Comparison of ENCODE assay signal across 21 cellular contexts in genomic region chr7:136166521-136166920, GRCh38.
DNase-seq lines count a peak whose midpoint lies in the region; ATAC-seq, FAIRE-seq and TF ChIP-seq lines count a peak whose summit lies in the region.
"Had no signal": no experiment of that assay in that cellular context is flagged by ENCODE, and none has a peak within 500 bp of the region (broad histone marks: within the 10 kb centered on the region; RNA-seq: fewer than 3 reads in every experiment).

No MANE protein-coding gene starts in this region.

- FAIRE-seq in K562 (lab: Jason Lieb, UNC), result no peak
- FAIRE-seq: A204.1, GM12878, GM12892, GM18507 had no signal

- no TSS peak for BruUV-seq in K562 (replicated peaks; lab: Mats Ljungman, UMichigan)

- POLR2A ChIA-PET in K562 (lab: Yijun Ruan, JAX), result interaction anchor here (0.7 to 2.8 kb wide), 4 partner anchors 10 to 23 kb away, joined by 3 to 22 read pairs (median 4); no protein-coding TSS in a partner anchor

- H4K20me1 ChIP-seq in K562 (replicated peaks; ENCODE audit: control insufficient read depth, insufficient read depth, low read length), result no peaks in the 10 kb centered on the region
- H4K20me1 ChIP-seq: BLaER1 had no signal

- DNase-seq in M059J (ENCODE audit: low read depth), result peak; percentile 13
- DNase-seq in K562 (ENCODE audit: extremely low read depth in 1 of 4, low spot score in 3 of 4), result no peak
- peak; percentile 61 to 62 for DNase-seq in thyroid gland
- no peak for DNase-seq in right cardiac atrium
- no peak for DNase-seq in cerebellum (ENCODE audit: low spot score)
- DNase-seq in DMS 273 (lab: John Stamatoyannopoulos, UW; ENCODE audit: unreplicated experiment), result no peak
- DNase-seq: 8988T; ACHN; BE2C; C1 segment of cervical spinal cord; CD4-positive, alpha-beta memory T cell; CD4-positive, CD25-positive, alpha-beta regulatory T cell; CD8-positive, alpha-beta memory T cell; COR-L47; DMS79 treated with DMSO at 0.1 percent for 48 hours; GDM1 had no signal

- H3K36me3 ChIP-seq in K562 (ENCODE audit: control insufficient read depth, insufficient read depth, low read length), result no peaks in the 10 kb centered on the region
- no peaks in the 10 kb centered on the region for H3K36me3 ChIP-seq in thyroid gland
- H3K36me3 ChIP-seq: BE2C, BLaER1 had no signal

- intact Hi-C loops in K562 (cut with micrococcal nuclease) (no loop called here), thyroid gland (cut with DNase I) (no loop called here), right cardiac atrium (cut with DNase I) (no loop called here)

- H3K4me1 ChIP-seq in K562 (replicated peaks in 1 of 2; ENCODE audit: control insufficient read depth in 2 of 2, insufficient read depth in 2 of 2, low read length in 2 of 2) (no peaks in the 10 kb centered on the region), thyroid gland (peaks cover 0 to 7% of the 10 kb centered on the region in 2 donors), right cardiac atrium (ENCODE audit: control insufficient read depth, insufficient read depth, low read length) (no peaks in the 10 kb centered on the region)
- H3K4me1 ChIP-seq: BE2C, BLaER1 had no signal

- ATAC-seq in K562, result peak; percentile 14; the same call in 1 of the 3 replicates
- ATAC-seq in right cardiac atrium, result no peak
- ATAC-seq: GM12878 had no signal

- CTCF ChIA-PET in K562 (lab: Yijun Ruan, JAX; ENCODE audit: low intra/inter-chr PET ratio), result no interaction called here

- H3K9me3 ChIP-seq in K562 (replicated peaks; ENCODE audit: control insufficient read depth, insufficient read depth, low read depth, low read length), result no peaks in the 10 kb centered on the region
- no peaks in the 10 kb centered on the region for H3K9me3 ChIP-seq in thyroid gland
- no peaks in the 10 kb centered on the region for H3K9me3 ChIP-seq in right cardiac atrium (ENCODE audit: control insufficient read depth, low read length)
- H3K9me3 ChIP-seq: BE2C, BLaER1 had no signal

- no peaks in the 10 kb centered on the region for H3K9me1 ChIP-seq in K562 (ENCODE audit: control insufficient read depth, insufficient read depth, low read length)

- no peak overlapping the region for H3K4me2 ChIP-seq in K562 (ENCODE audit: insufficient read depth, low read length)
- H3K4me2 ChIP-seq: BLaER1 had no signal

- no peak overlapping the region for H3K9ac ChIP-seq in K562 (ENCODE audit: insufficient read depth in 1 of 2, low read depth in 2 of 2, low read length in 2 of 2)
- H3K9ac ChIP-seq: BLaER1 had no signal

- no peak overlapping the region for H2AFZ ChIP-seq in K562 (ENCODE audit: low read depth, low read length)

- no peaks in the 10 kb centered on the region for H3K79me2 ChIP-seq in K562 (ENCODE audit: control insufficient read depth, insufficient read depth, low read length)

- TF ChIP-seq CTCF in K562 (IDR thresholded peaks at IDR 0.05 in 2 of 3, conservative IDR thresholded peaks at IDR 0.05 in 1 of 3; ENCODE audit: insufficient read depth in 2 of 3, low read depth in 1 of 3, low read length in 3 of 3) (no peak), thyroid gland (IDR thresholded peaks at IDR 0.05) (no peak)

- H3K27ac ChIP-seq in K562 (ENCODE audit: extremely low read depth, low read depth, low read length) (no peak overlapping the region), thyroid gland (no peak overlapping the region), right cardiac atrium (ENCODE audit: low read length) (no peak overlapping the region)
- H3K27ac ChIP-seq: BLaER1 had no signal

- H3K27me3 ChIP-seq in K562 (ENCODE audit: control insufficient read depth in 2 of 2, insufficient read depth in 2 of 2, low read length in 2 of 2), result no peaks in the 10 kb centered on the region
- H3K27me3 ChIP-seq in thyroid gland, result no peaks in the 10 kb centered on the region
- H3K27me3 ChIP-seq in right cardiac atrium (ENCODE audit: control insufficient read depth, insufficient read depth), result no peaks in the 10 kb centered on the region
- H3K27me3 ChIP-seq: BE2C, BLaER1 had no signal

- TF ChIP-seq POLR2A in K562 (conservative IDR thresholded peaks at IDR 0.05), result no peak
- no peak for TF ChIP-seq POLR2A in thyroid gland (IDR thresholded peaks at IDR 0.05)

- no peak overlapping the region for H3K4me3 ChIP-seq in K562
- no peak overlapping the region for H3K4me3 ChIP-seq in thyroid gland (replicated peaks in 1 of 3)
- H3K4me3 ChIP-seq in right cardiac atrium (ENCODE audit: low read length), result no peak overlapping the region
- H3K4me3 ChIP-seq: BLaER1, GM12878 had no signal

- TF ChIP-seq EP300 in K562 (IDR thresholded peaks at IDR 0.05; ENCODE audit: low read length), result no peak

- no peak for TF ChIP-seq RAD21 in K562 (CRISPR knock-in tag; conservative IDR thresholded peaks at IDR 0.05 in 1 of 2, IDR thresholded peaks at IDR 0.05 in 1 of 2)

- in situ Hi-C loops in K562 (cut with MboI), result no loop called here

- 33% methylated on average over 1 of the region's 1 CpG for WGBS in K562 (ENCODE audit: insufficient coverage, low coverage, missing lambda C conversion rate)
- WGBS in thyroid gland, 2 donors, result 21 to 26% methylated on average over 1 of the region's 1 CpG
- 68% methylated on average over 1 of the region's 1 CpG for WGBS in right cardiac atrium

TF ChIP-seq in K562, 482 proteins besides CTCF, POLR2A, EP300 and RAD21:
- TF ChIP-seq NR2F6 (CRISPR knock-in tag; IDR thresholded peaks at IDR 0.05), result no peak
- TF ChIP-seq U2AF2 (optimal IDR thresholded peaks at IDR 0.05; ENCODE audit: low read depth, low read length), result no peak
- TF ChIP-seq HINFP (tag; conservative IDR thresholded peaks at IDR 0.05; ENCODE audit: low read depth), result no peak
- TF ChIP-seq ZNF589 (CRISPR knock-in tag; IDR thresholded peaks at IDR 0.05; ENCODE audit: low read depth), result no peak
- no peak for TF ChIP-seq L3MBTL2 (IDR thresholded peaks at IDR 0.05)
- no peak for TF ChIP-seq HSF4 (CRISPR knock-in tag; IDR thresholded peaks at IDR 0.05; ENCODE audit: borderline replicate concordance)
- TF ChIP-seq ELF4 (CRISPR knock-in tag; IDR thresholded peaks at IDR 0.05), result no peak
- TF ChIP-seq EP400 (IDR thresholded peaks at IDR 0.05), result no peak
- no peak for TF ChIP-seq BCLAF1 (IDR thresholded peaks at IDR 0.05; ENCODE audit: borderline replicate concordance in 1 of 2, control insufficient read depth in 1 of 2, low read depth in 2 of 2, low read length in 1 of 2)
- TF ChIP-seq OTX1 (CRISPR knock-in tag; IDR thresholded peaks at IDR 0.05), result no peak
- TF ChIP-seq NCOA4 (IDR thresholded peaks at IDR 0.05; ENCODE audit: partially characterized antibody), result no peak
- TF ChIP-seq ZBTB1 (CRISPR knock-in tag; IDR thresholded peaks at IDR 0.05; ENCODE audit: borderline replicate concordance, low read depth), result no peak
- no peak for TF ChIP-seq ATF6 (CRISPR knock-in tag; IDR thresholded peaks at IDR 0.05)

Comparison
In these comparisons a context has a peak if more than half of its experiments do, and no peak if none do; other contexts are left out.
1. DNase-seq: peak in M059J (single experiment) and thyroid gland (2 of 2); none in K562 (0 of 4), right cardiac atrium (0 of 3), cerebellum (single experiment) and DMS 273 (single experiment).